8 cellular contexts compared by ENCODE assay signal in the genomic region with DNA sequence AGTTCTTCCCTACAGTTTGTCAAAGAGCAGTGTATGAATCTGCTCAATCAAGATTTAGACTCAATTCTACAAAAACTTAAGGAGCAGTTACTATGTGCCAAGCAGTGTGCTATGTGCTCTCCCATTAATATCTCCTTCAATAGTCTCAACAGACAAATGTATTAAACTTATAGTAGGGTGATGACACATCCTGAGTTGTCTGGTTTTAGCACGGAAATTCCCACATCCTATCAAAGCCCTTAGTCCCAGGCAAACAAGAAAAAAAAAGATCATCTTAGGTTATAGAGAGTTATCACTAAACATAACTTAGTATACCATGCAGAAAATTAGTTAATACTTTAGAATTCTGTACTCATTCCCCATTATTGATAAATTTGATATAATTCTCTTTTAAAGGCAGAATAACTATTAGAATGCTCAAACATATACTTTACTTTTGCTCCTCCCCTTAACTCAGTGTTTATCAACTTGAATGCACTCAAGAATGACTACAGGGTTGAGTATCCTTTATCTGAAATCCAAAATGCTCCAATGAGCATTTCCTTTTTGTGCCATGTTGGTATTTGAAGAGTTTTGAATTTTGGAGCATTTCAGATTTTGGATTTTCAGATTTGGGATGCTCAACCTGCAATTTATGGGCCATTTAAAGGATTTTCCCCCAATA. TPM values are rescaled to one million over a fixed set of nuclear protein-coding genes. Genes with fewer than 3 reads are reported as not detected.
DNase-seq lines count a peak whose midpoint lies in the region; ATAC-seq, FAIRE-seq and TF ChIP-seq lines count a peak whose summit lies in the region.
"Not testable (repeated sequence)": the region's sequence is repeated elsewhere in the genome, so short reads cannot be mapped to it uniquely, and the experiment has no call there.

No MANE protein-coding gene starts in this region.

- H3K9me3 Mint-ChIP-seq in HFFc6; activated CD8-positive, alpha-beta memory T cell treated with anti-CD3 and anti-CD28 coated beads, Interleukin-2, amount 10 ng/mL, durations not matched to agents 7 days and 5 days (ENCODE audit: low read depth): not testable (repeated sequence)

- FAIRE-seq in RCC 7860 (lab: Jason Lieb, UNC): peak; percentile 71
- FAIRE-seq in small intestine (lab: Jason Lieb, UNC): peak; percentile 39

- H3K4me1 Mint-ChIP-seq in HFFc6 (ENCODE audit: low read depth): peaks cover 31% of the 10 kb centered on the region
- peaks cover 32% of the 10 kb centered on the region for H3K4me1 Mint-ChIP-seq in activated CD8-positive, alpha-beta memory T cell treated with anti-CD3 and anti-CD28 coated beads, Interleukin-2, amount 10 ng/mL, durations not matched to agents 7 days and 5 days

- not testable (repeated sequence) for H3K4me1 ChIP-seq in small intestine (ENCODE audit: control insufficient read depth in 2 of 2, insufficient read depth in 1 of 2, low read depth in 1 of 2, low read length in 1 of 2)

- H3K36me3 ChIP-seq in brain microvascular endothelial cell (replicated peaks): not testable (repeated sequence)
- H3K36me3 ChIP-seq in small intestine (ENCODE audit: control insufficient read depth in 2 of 2, insufficient read depth in 2 of 2, low read length in 2 of 2): peaks cover 4 to 12% of the 10 kb centered on the region in 2 donors

- not testable (repeated sequence) for H3K27me3 ChIP-seq in brain microvascular endothelial cell (replicated peaks); small intestine (ENCODE audit: control insufficient read depth in 2 of 2, insufficient read depth in 2 of 2, low read length in 2 of 2)

- not testable (repeated sequence) for H3K9me3 ChIP-seq in small intestine (ENCODE audit: control insufficient read depth, low read depth)

- H3K4me3 ChIP-seq in brain microvascular endothelial cell (ENCODE audit: low read depth, low read length); epithelial cell of esophagus (ENCODE audit: low read length); small intestine (ENCODE audit: low read depth in 1 of 2, low read length in 2 of 2): not testable (repeated sequence)

- H3K27ac ChIP-seq in brain microvascular endothelial cell; small intestine (ENCODE audit: low read depth in 1 of 2, low read length in 1 of 2): not testable (repeated sequence)

- in situ Hi-C loops in brain microvascular endothelial cell (cut with HindIII; ENCODE audit: low pct_ligation_motif_present, low sequenced_read_pairs): not testable (repeated sequence)

- H3K4me3 Mint-ChIP-seq in HFFc6; activated CD8-positive, alpha-beta memory T cell treated with anti-CD3 and anti-CD28 coated beads, Interleukin-2, amount 10 ng/mL, durations not matched to agents 7 days and 5 days: not testable (repeated sequence)

- peaks cover 34% of the 10 kb centered on the region for H3K36me3 Mint-ChIP-seq in HFFc6 (ENCODE audit: low read depth)
- H3K36me3 Mint-ChIP-seq in activated CD8-positive, alpha-beta memory T cell treated with anti-CD3 and anti-CD28 coated beads, Interleukin-2, amount 10 ng/mL, durations not matched to agents 7 days and 5 days: peaks cover 45% of the 10 kb centered on the region

- CTCF ChIA-PET in activated CD8-positive, alpha-beta memory T cell treated with anti-CD3 and anti-CD28 coated beads, Interleukin-2, amount 10 ng/mL, durations not matched to agents 7 days and 5 days (lab: Charles Lee): not testable (repeated sequence)

- not testable (repeated sequence) for H3K27me3 Mint-ChIP-seq in HFFc6 (ENCODE audit: insufficient read depth); activated CD8-positive, alpha-beta memory T cell treated with anti-CD3 and anti-CD28 coated beads, Interleukin-2, amount 10 ng/mL, durations not matched to agents 7 days and 5 days

- TF ChIP-seq CTCF in HFFc6 (IDR thresholded peaks at IDR 0.05); brain microvascular endothelial cell (IDR thresholded peaks at IDR 0.05; ENCODE audit: low read depth, low read length, missing control alignments); epithelial cell of esophagus (IDR thresholded peaks at IDR 0.05; ENCODE audit: insufficient read depth, low read depth, low read length, missing control alignments): not testable (repeated sequence)

- H3K27ac Mint-ChIP-seq in HFFc6: peak overlapping the region; percentile 60; the same call in 1 of the 2 replicates
- H3K27ac Mint-ChIP-seq in activated CD8-positive, alpha-beta memory T cell treated with anti-CD3 and anti-CD28 coated beads, Interleukin-2, amount 10 ng/mL, durations not matched to agents 7 days and 5 days: peak overlapping the region; percentile 10

- DNase-seq in EH (ENCODE audit: low read depth) (peak; percentile 68), HFFc6 (peak; percentile 43), RCC 7860 (ENCODE audit: low spot score) (peak; percentile 24), brain microvascular endothelial cell (peak; percentile 48), epithelial cell of esophagus (ENCODE audit: low read depth) (peak; percentile 72), iris pigment epithelial cell (ENCODE audit: low read depth) (peak; percentile 70)
- not testable (repeated sequence) for DNase-seq in activated CD8-positive, alpha-beta memory T cell treated with anti-CD3 and anti-CD28 coated beads, Interleukin-2, amount 10 ng/mL, durations not matched to agents 7 days and 5 days; small intestine

- 81 to 91% (median 88%) methylated on average over 1 of the region's 1 CpG for WGBS in small intestine, 3 donors

- ATAC-seq in activated CD8-positive, alpha-beta memory T cell treated with anti-CD3 and anti-CD28 coated beads, Interleukin-2, amount 10 ng/mL, durations not matched to agents 7 days and 5 days: not testable (repeated sequence)

RNA-seq across cellular contexts. Expression of a gene that starts 20.6 kb away (rescaled TPM):
- total RNA-seq in HFFc6 (2021; fragmentation: NEBNext Ultra II Directional; extraction: Animal tissue kit (Norgen Biotek cat#: 25700)): 10 to 100 TPM; 14.3 to 20.5 (median 18.5) TPM
- total RNA-seq in activated CD8-positive, alpha-beta memory T cell treated with anti-CD3 and anti-CD28 coated beads, Interleukin-2, amount 10 ng/mL, durations not matched to agents 7 days and 5 days: 10 to 100 TPM; 27.2 to 29.4 TPM
- polyA plus RNA-seq in small intestine: 10 to 100 TPM; 11.6 to 14.9 (median 11.9) TPM

RNA-seq across cellular contexts. Expression of a gene that starts 20.6 kb away (rescaled TPM):
- total RNA-seq in HFFc6 (2021; fragmentation: NEBNext Ultra II Directional; extraction: Animal tissue kit (Norgen Biotek cat#: 25700)): 1 to 10 TPM; 1.1 to 2.1 (median 1.4) TPM
- not detected for total RNA-seq in activated CD8-positive, alpha-beta memory T cell treated with anti-CD3 and anti-CD28 coated beads, Interleukin-2, amount 10 ng/mL, durations not matched to agents 7 days and 5 days
- 1 to 10 TPM in 1 of 3 donors, under 1 TPM in 1, not detected in 1; 0.37 to 5.1 TPM for polyA plus RNA-seq in small intestine
